In genomic region chr12:29508949-29509348, GRCh38 we compare ENCODE assay signal across 24 cellular contexts.
"Had no signal": no experiment of that assay in that cellular context is flagged by ENCODE, and none has a peak within 500 bp of the region (broad histone marks: within the 10 kb centered on the region; RNA-seq: fewer than 3 reads in every experiment).

No MANE protein-coding gene starts in this region.

- DNase-seq: stimulated activated CD4-positive, alpha-beta T cell treated with anti-CD3 and anti-CD28 coated beads, Interleukin-2, amount 100 ng/mL, for 48 hours; stimulated activated CD4-positive, alpha-beta T cell treated with anti-CD3 and anti-CD28 coated beads, Interleukin-4, amount 100 ng/mL, for 1 hour; stimulated activated CD4-positive, alpha-beta T cell treated with anti-CD3 and anti-CD28 coated beads, Interleukin-4, amount 100 ng/mL, for 24 hours; stimulated activated CD4-positive, alpha-beta T cell treated with anti-CD3 and anti-CD28 coated beads, Interleukin-4, amount 100 ng/mL, for 4 hours; stimulated activated CD8-positive, alpha-beta memory T cell treated with anti-CD3 and anti-CD28 coated beads, Interleukin-4, amount 100 ng/mL, for 48 hours; stimulated activated naive B cell treated with anti-CD40 and anti-IgM and Interleukin-4, amounts not matched to agents 10 μg/mL and 1 μg/mL and 100 μg/mL, for 72 hours; stimulated activated naive CD4-positive, alpha-beta T cell; stimulated activated naive CD4-positive, alpha-beta T cell treated with Interleukin-2 at 50 U/mL for 16 hours; stimulated activated naive CD8-positive, alpha-beta T cell treated with anti-CD3 and anti-CD28 coated beads, Interleukin-15, amount 100 ng/mL, for 72 hours; stimulated activated naive CD8-positive, alpha-beta T cell treated with anti-CD3 and anti-CD28 coated beads, Interleukin-15, Interleukin-2, amounts not matched to agents 100 U/mL and 50 U/mL, for 24 hours; stomach; substantia nigra; testis; thyroid gland; tibial artery; transverse colon; trophoblast cell; upper lobe of left lung; upper lobe of right lung; uterus had no signal

- H3K4me1 ChIP-seq: stomach, suprapubic skin, testis, thyroid gland, tibial artery, tibial nerve, transverse colon, upper lobe of left lung, upper lobe of right lung, uterus, vagina had no signal

- H3K4me3 ChIP-seq: stomach, suprapubic skin, testis, thoracic aorta, thyroid gland, tibial artery, tibial nerve, transverse colon, upper lobe of left lung, upper lobe of right lung, uterus, vagina had no signal

- H3K9me3 ChIP-seq: stomach, suprapubic skin, testis, thoracic aorta, thyroid gland, tibial artery, tibial nerve, transverse colon, upper lobe of left lung, upper lobe of right lung, uterus, vagina had no signal

- H3K36me3 ChIP-seq: suprapubic skin, thyroid gland, transverse colon, uterus, vagina had no signal

- H3K27ac ChIP-seq: stomach, suprapubic skin, testis, thoracic aorta, thyroid gland, tibial artery, tibial nerve, transverse colon, upper lobe of left lung, upper lobe of right lung, uterus, vagina had no signal
